Comparison of ENCODE assay signal across 21 cellular contexts in genomic region chr2:148966432-148966758, GRCh38.
"Had no signal": no experiment of that assay in that cellular context is flagged by ENCODE, and none has a peak within 500 bp of the region (broad histone marks: within the 10 kb centered on the region; RNA-seq: fewer than 3 reads in every experiment).

No MANE protein-coding gene starts in this region.

- H3K27me3 ChIP-seq: cardiac muscle cell, right lobe of liver, transverse colon, vagina had no signal

- H3K9me3 Mint-ChIP-seq: activated CD4-positive, alpha-beta T cell treated with anti-CD3 and anti-CD28 coated beads, Interleukin-2, amount 10 ng/mL, durations not matched to agents 7 days and 5 days; activated naive CD8-positive, alpha-beta T cell treated with anti-CD3 and anti-CD28 coated beads, Interleukin-2, amount 50 U/mL, for 24 hours; activated T-helper 1 cell treated with anti-CD3 and anti-CD28 coated beads, Interleukin-12 subunit alpha, Interleukin-12 subunit beta, Interleukin-2, Interleukin-4 antibody, amounts not matched to agents 30 ng/mL and 10 ng/mL and 1 ng/mL, durations not matched to agents 14 hours and 24 hours and 36 hours; nephron progenitor cell had no signal

- H3K4me3 ChIP-seq: cardiac muscle cell, heart right ventricle, mucosa of descending colon, right lobe of liver, skin epidermis, transverse colon, vagina had no signal

- DNase-seq: activated CD4-positive, alpha-beta T cell treated with anti-CD3 and anti-CD28 coated beads, Interleukin-2, amount 10 ng/mL, durations not matched to agents 7 days and 5 days; activated CD4-positive, CD25-positive, alpha-beta regulatory T cell treated with anti-CD3 and anti-CD28 coated beads, Interleukin-2, amount 50 U/mL, for 72 hours; activated CD8-positive, alpha-beta T cell treated with anti-CD3 and anti-CD28 coated beads, Interleukin-2, amount 10 ng/mL, durations not matched to agents 7 days and 5 days; activated gamma-delta T cell; activated naive CD4-positive, alpha-beta T cell treated with anti-CD3 and anti-CD28 coated beads, Interleukin-2, amount 50 U/mL, for 16 hours; activated naive CD8-positive, alpha-beta T cell treated with anti-CD3 and anti-CD28 coated beads, Interleukin-2, amount 50 U/mL, for 24 hours; cortex of kidney; effector CD4-positive, alpha-beta T cell; heart right ventricle; left colon; mesendoderm; mucosa of descending colon; nephron progenitor cell; right lobe of liver; stimulated activated CD4-positive, alpha-beta T cell treated with anti-CD3 and anti-CD28 coated beads, Interleukin-1b, Interleukin-23, amount 100 ng/mL, for 48 hours; transverse colon had no signal

- H3K4me1 ChIP-seq: transverse colon, vagina had no signal

- H3K4me3 Mint-ChIP-seq: activated CD4-positive, alpha-beta T cell treated with anti-CD3 and anti-CD28 coated beads, Interleukin-2, amount 10 ng/mL, durations not matched to agents 7 days and 5 days; activated CD8-positive, alpha-beta T cell treated with anti-CD3 and anti-CD28 coated beads, Interleukin-2, amount 10 ng/mL, durations not matched to agents 7 days and 5 days; activated naive CD8-positive, alpha-beta T cell treated with anti-CD3 and anti-CD28 coated beads, Interleukin-2, amount 50 U/mL, for 24 hours; activated T-helper 1 cell treated with anti-CD3 and anti-CD28 coated beads, Interleukin-12 subunit alpha, Interleukin-12 subunit beta, Interleukin-2, Interleukin-4 antibody, amounts not matched to agents 30 ng/mL and 10 ng/mL and 1 ng/mL, durations not matched to agents 14 hours and 24 hours and 36 hours; nephron progenitor cell had no signal

- ATAC-seq: activated CD8-positive, alpha-beta T cell treated with anti-CD3 and anti-CD28 coated beads, Interleukin-2, amount 10 ng/mL, durations not matched to agents 7 days and 5 days; activated naive CD8-positive, alpha-beta T cell treated with anti-CD3 and anti-CD28 coated beads, Interleukin-2, amount 50 U/mL, for 24 hours; heart right ventricle; left colon; mucosa of descending colon; right lobe of liver had no signal

- H3K27me3 Mint-ChIP-seq: activated CD4-positive, alpha-beta T cell treated with anti-CD3 and anti-CD28 coated beads, Interleukin-2, amount 10 ng/mL, durations not matched to agents 7 days and 5 days; activated naive CD8-positive, alpha-beta T cell treated with anti-CD3 and anti-CD28 coated beads, Interleukin-2, amount 50 U/mL, for 24 hours had no signal

- H3K27ac ChIP-seq: heart right ventricle, right lobe of liver, skin epidermis, transverse colon, vagina, VCaP had no signal

- H3K27ac Mint-ChIP-seq: activated CD4-positive, alpha-beta T cell treated with anti-CD3 and anti-CD28 coated beads, Interleukin-2, amount 10 ng/mL, durations not matched to agents 7 days and 5 days; activated CD8-positive, alpha-beta T cell treated with anti-CD3 and anti-CD28 coated beads, Interleukin-2, amount 10 ng/mL, durations not matched to agents 7 days and 5 days; activated naive CD8-positive, alpha-beta T cell treated with anti-CD3 and anti-CD28 coated beads, Interleukin-2, amount 50 U/mL, for 24 hours; activated T-helper 1 cell treated with anti-CD3 and anti-CD28 coated beads, Interleukin-12 subunit alpha, Interleukin-12 subunit beta, Interleukin-2, Interleukin-4 antibody, amounts not matched to agents 30 ng/mL and 10 ng/mL and 1 ng/mL, durations not matched to agents 14 hours and 24 hours and 36 hours had no signal

- H3K36me3 ChIP-seq: cardiac muscle cell, heart right ventricle, right lobe of liver, transverse colon, vagina had no signal

- H3K9me3 ChIP-seq: heart right ventricle, mucosa of descending colon, right lobe of liver, transverse colon, vagina had no signal
